In genomic region chr7:140326116-140326928, GRCh38 we compare ENCODE assay signal across 8 cellular contexts.
A peak's percentile ranks its signal among the peaks of the same experiment; 100 is the strongest.
DNase-seq lines count a peak whose midpoint lies in the region; TF ChIP-seq lines count a peak whose summit lies in the region.

No MANE protein-coding gene starts in this region.

- no peak overlapping the region for H3K27ac ChIP-seq in 22Rv1

- H3K4me3 ChIP-seq in GM12865 (ENCODE audit: low read depth, low read length) = no peak overlapping the region

- peak; percentile 51 for DNase-seq in GM12865 (ENCODE audit: low read depth)
- peak; percentile 50 for DNase-seq in NCI-H2196 treated with DMSO at 0.1 percent for 48 hours (lab: John Stamatoyannopoulos, UW; ENCODE audit: unreplicated experiment)
- peak; percentile 49 to 64 for DNase-seq in activated CD4-positive, alpha-beta T cell treated with anti-CD3 and anti-CD28 coated beads, Interleukin-2, amount 50 U/mL, for 48 hours
- DNase-seq in effector CD8-positive, alpha-beta T cell (lab: John Stamatoyannopoulos, UW) = peak; percentile 12
- DNase-seq in lung microvascular endothelial cell (ENCODE audit: low read depth in 2 of 2) = peak; percentile 73
- peak; percentile 8 for DNase-seq in stimulated activated CD8-positive, alpha-beta memory T cell treated with anti-CD3 and anti-CD28 coated beads, Interleukin-12 subunit alpha, Interleukin-12 subunit beta, amount 100 ng/mL, for 4 hours (ENCODE audit: low read depth)
- DNase-seq in NCI-H128 (lab: John Stamatoyannopoulos, UW; ENCODE audit: unreplicated experiment) = no peak

- TF ChIP-seq CTCF in 22Rv1 (IDR thresholded peaks at IDR 0.05) = peak; percentile 91
- peak; percentile 46 for TF ChIP-seq CTCF in GM12865 (IDR thresholded peaks at IDR 0.05; ENCODE audit: insufficient read depth, low read depth, low read length, missing control alignments)
